8 cellular contexts compared by ENCODE assay signal in the genomic region with DNA sequence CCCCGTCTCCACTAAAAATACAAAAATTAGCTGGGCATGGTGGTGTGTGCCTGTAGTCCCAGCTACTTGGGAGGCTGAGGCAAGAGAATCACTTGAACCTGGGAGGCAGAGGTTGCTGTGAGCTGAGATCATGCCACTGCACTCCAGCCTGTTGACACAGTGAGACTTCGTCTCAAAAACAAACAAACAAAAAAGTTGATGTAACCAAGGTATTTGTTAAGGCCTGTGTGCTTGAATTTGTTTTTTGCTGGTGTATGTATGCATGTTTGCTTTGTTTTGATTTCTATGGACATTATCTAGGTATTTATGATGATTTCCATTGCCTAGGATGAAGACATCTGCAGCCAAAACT. TPM values are rescaled to one million over a fixed set of nuclear protein-coding genes. Genes with fewer than 3 reads are reported as not detected.
"Had no signal": no experiment of that assay in that cellular context is flagged by ENCODE, and none has a peak within 500 bp of the region (broad histone marks: within the 10 kb centered on the region; RNA-seq: fewer than 3 reads in every experiment).

No MANE protein-coding gene starts in this region.

RNA-seq across cellular contexts. Expression of a gene that starts 20.2 kb away (rescaled TPM):
- total RNA-seq: activated CD4-positive, alpha-beta T cell treated with anti-CD3 and anti-CD28 coated beads, Interleukin-2, amount 10 ng/mL, durations not matched to agents 24 days and 14 days; activated CD8-positive, alpha-beta T cell treated with anti-CD3 and anti-CD28 coated beads for 36 hours; activated naive CD8-positive, alpha-beta T cell treated with anti-CD3 and anti-CD28 coated beads, Interleukin-2, amount 10 ng/mL, durations not matched to agents 7 days and 5 days; activated T-helper 2 cell treated with anti-CD3 and anti-CD28 coated beads, Interferon-gamma antibody, Interleukin-2, Interleukin-4, amounts not matched to agents 10 μg/mL and 5 μg/mL and 100 μg/mL, durations not matched to agents 14 hours and 24 hours and 36 hours; cardiac muscle cell; SJCRH30; T-helper 1 cell treated with Interleukin-12 subunit alpha and Interleukin-12 subunit beta and Interleukin-4 antibody, amounts not matched to agents 30 ng/mL and 1 ng/mL, for 36 hours; T-helper 2 cell treated with Interferon-gamma antibody and Interleukin-4, amounts not matched to agents 100 ng/mL and 5 ng/mL, for 36 hours had no signal
